8 cellular contexts compared by ENCODE assay signal in genomic region chr13:79679334-79679733, GRCh38.
DNase-seq lines count a peak whose midpoint lies in the region; ATAC-seq, FAIRE-seq and TF ChIP-seq lines count a peak whose summit lies in the region.

No MANE protein-coding gene starts in this region.

- TF ChIP-seq CTCF in AG09309 (IDR thresholded peaks at IDR 0.05; ENCODE audit: control insufficient read depth, insufficient read depth, low read depth, low read length, missing control alignments) = peak; percentile 79
- peak; percentile 93 for TF ChIP-seq CTCF in WTC11 (IDR thresholded peaks at IDR 0.05)
- peak; percentile 83 for TF ChIP-seq CTCF in osteocyte (IDR thresholded peaks at IDR 0.05)

- H3K4me3 Mint-ChIP-seq in WTC11 = no peak overlapping the region
- no peak overlapping the region for H3K4me3 Mint-ChIP-seq in osteocyte (ENCODE audit: unreplicated experiment)

- H3K9me3 Mint-ChIP-seq in WTC11 = peaks cover 4% of the 10 kb centered on the region
- H3K9me3 Mint-ChIP-seq in osteocyte (ENCODE audit: unreplicated experiment) = peaks cover 4% of the 10 kb centered on the region

- CTCF ChIA-PET in WTC11 (lab: Charles Lee) = interaction anchor here (0.6 to 2.4 kb wide), 17 partner anchors 9 to 1338 kb away, joined by 3 to 10 read pairs (median 4); partner anchors contain the start of gene SPRY2

- H3K36me3 Mint-ChIP-seq in WTC11 (peaks cover 4% of the 10 kb centered on the region), osteocyte (ENCODE audit: unreplicated experiment) (peaks cover 3% of the 10 kb centered on the region)

- POLR2A ChIA-PET in WTC11 (lab: Charles Lee) = no interaction called here

- no peak overlapping the region for H3K4me3 ChIP-seq in AG09309 (ENCODE audit: control insufficient read depth, low read depth, low read length)

- no peak for TF ChIP-seq POLR2A in GM12892 (IDR thresholded peaks at IDR 0.05; ENCODE audit: low read depth, low read length)

- DNase-seq in AG09309 (ENCODE audit: low read depth) = peak; percentile 28
- no peak for DNase-seq in GM12892 (ENCODE audit: insufficient read length)
- peak; percentile 20 for DNase-seq in NCI-H146 treated with DMSO at 0.1 percent for 48 hours (lab: John Stamatoyannopoulos, UW; ENCODE audit: unreplicated experiment)
- DNase-seq in WTC11 (ENCODE audit: low spot score) = peak; percentile 79
- peak; percentile 68 for DNase-seq in foreskin melanocyte
- no peak for DNase-seq in osteocyte (ENCODE audit: extremely low spot score, unreplicated experiment)
- DNase-seq in frontal cortex (ENCODE audit: low spot score in 2 of 2) = no peak

- ATAC-seq in HG02870 (IDR thresholded peaks at IDR 0.05; ENCODE audit: unreplicated experiment) = peak; percentile 60
- peak; percentile 74 for ATAC-seq in WTC11

- H3K4me1 Mint-ChIP-seq in WTC11 (peaks cover 8% of the 10 kb centered on the region), osteocyte (ENCODE audit: unreplicated experiment) (peaks cover 14% of the 10 kb centered on the region)

- H3K27me3 Mint-ChIP-seq in WTC11 (ENCODE audit: low read depth) = no peaks in the 10 kb centered on the region
- no peaks in the 10 kb centered on the region for H3K27me3 Mint-ChIP-seq in osteocyte (ENCODE audit: unreplicated experiment)

- H3K27ac Mint-ChIP-seq in WTC11 (no peak overlapping the region), osteocyte (ENCODE audit: unreplicated experiment) (no peak overlapping the region)

- FAIRE-seq in GM12892 (lab: Jason Lieb, UNC) (peak; percentile 14), frontal cortex (lab: Jason Lieb, UNC) (no peak)

TF ChIP-seq in WTC11, 78 proteins besides CTCF, POLR2A, EP300 and RAD21:
- peak; percentile 79; the same call in 1 of the 2 replicates for TF ChIP-seq GTF2I (CRISPR knock-in tag; conservative IDR thresholded peaks at IDR 0.05)
- TF ChIP-seq PRDM15 (CRISPR knock-in tag; IDR thresholded peaks at IDR 0.05) = no peak
- no peak for TF ChIP-seq E2F1 (CRISPR knock-in tag; IDR thresholded peaks at IDR 0.05)
- no peak for TF ChIP-seq CREB1 (CRISPR knock-in tag; IDR thresholded peaks at IDR 0.05)
- no peak for TF ChIP-seq ZNF232 (CRISPR knock-in tag; IDR thresholded peaks at IDR 0.05)

Comparison
In these comparisons a context has a peak if more than half of its experiments do, and no peak if none do; other contexts are left out.
1. DNase-seq: peak in AG09309 (single experiment), NCI-H146 treated with DMSO at 0.1 percent for 48 hours (single experiment), WTC11 (single experiment) and foreskin melanocyte (single experiment); none in GM12892 (single experiment), osteocyte (single experiment) and frontal cortex (0 of 2).
2. Peak in every context shown above with its lines, with median percentiles within 50 percentile points of each other: CTCF ChIP-seq.